1 cellular context compared by ENCODE assay signal in the genomic region with DNA sequence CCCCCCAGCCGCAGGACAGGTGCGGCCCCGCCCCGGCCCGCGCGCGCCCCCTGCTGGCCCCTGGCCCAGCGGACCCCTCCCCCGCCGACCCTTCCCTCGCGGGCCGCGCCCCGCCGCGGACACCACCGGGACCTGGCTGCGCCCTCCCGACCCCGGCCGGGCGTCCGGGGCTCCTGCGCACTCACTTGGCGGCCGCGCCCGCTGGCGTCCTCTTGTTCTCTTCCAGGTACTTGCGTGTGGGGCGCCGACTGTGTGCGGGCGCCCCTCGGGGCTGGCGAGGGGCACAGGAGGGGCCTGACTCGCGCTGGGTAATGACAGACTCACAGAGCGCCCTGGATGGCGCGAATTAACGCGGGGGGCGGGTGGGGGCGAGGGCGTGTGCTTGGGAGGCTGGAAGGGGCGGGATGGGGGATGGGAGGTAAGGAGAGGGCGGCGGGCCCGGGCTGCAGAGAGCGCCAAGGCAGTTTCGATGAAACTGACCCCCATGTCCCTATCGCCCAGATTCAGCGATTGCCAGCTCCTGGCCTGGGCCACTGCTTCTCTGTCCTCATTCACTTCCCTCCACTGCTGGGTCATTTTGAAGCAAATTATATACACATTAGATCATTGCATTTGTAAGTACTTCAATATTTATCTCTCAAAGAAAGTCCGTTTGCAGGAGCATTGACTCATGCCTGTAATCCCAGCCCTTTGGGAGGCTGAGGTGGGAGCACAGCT.
TF ChIP-seq lines count a peak whose summit lies in the region.

No MANE protein-coding gene starts in this region.

TF ChIP-seq in K562, 482 proteins besides CTCF, POLR2A, EP300 and RAD21 (continued from another document):
- TF ChIP-seq CTCFL (IDR thresholded peaks at IDR 0.05; ENCODE audit: borderline replicate concordance, insufficient read depth, low read depth, low read length, poor library complexity, severe bottlenecking): peak; percentile 52
- TF ChIP-seq, protein P1, sequence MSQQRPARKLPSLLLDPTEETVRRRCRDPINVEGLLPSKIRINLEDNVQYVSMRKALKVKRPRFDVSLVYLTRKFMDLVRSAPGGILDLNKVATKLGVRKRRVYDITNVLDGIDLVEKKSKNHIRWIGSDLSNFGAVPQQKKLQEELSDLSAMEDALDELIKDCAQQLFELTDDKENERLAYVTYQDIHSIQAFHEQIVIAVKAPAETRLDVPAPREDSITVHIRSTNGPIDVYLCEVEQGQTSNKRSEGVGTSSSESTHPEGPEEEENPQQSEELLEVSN (IDR thresholded peaks at IDR 0.05; ENCODE audit: borderline replicate concordance in 1 of 2, extremely low read depth in 1 of 2, insufficient read depth in 1 of 2, insufficient read length in 1 of 2, low read depth in 1 of 2, low read length in 1 of 2, poor library complexity in 1 of 2, severe bottlenecking in 1 of 2): peak in 1 of 2 experiments; percentile 46
- TF ChIP-seq TARDBP (IDR thresholded peaks at IDR 0.05): no peak
- TF ChIP-seq CREM (IDR thresholded peaks at IDR 0.05; ENCODE audit: low read depth): peak; percentile 78
- peak; percentile 63 for TF ChIP-seq ZFX (CRISPR knock-in tag; IDR thresholded peaks at IDR 0.05)
- no peak for TF ChIP-seq TAF9B (IDR thresholded peaks at IDR 0.05; ENCODE audit: partially characterized antibody)
- TF ChIP-seq NRF1 (conservative IDR thresholded peaks at IDR 0.05 in 1 of 2, IDR thresholded peaks at IDR 0.05 in 1 of 2): peak; percentile 25 to 47; a peak in 3 of 4 replicates
- TF ChIP-seq, protein P2, sequence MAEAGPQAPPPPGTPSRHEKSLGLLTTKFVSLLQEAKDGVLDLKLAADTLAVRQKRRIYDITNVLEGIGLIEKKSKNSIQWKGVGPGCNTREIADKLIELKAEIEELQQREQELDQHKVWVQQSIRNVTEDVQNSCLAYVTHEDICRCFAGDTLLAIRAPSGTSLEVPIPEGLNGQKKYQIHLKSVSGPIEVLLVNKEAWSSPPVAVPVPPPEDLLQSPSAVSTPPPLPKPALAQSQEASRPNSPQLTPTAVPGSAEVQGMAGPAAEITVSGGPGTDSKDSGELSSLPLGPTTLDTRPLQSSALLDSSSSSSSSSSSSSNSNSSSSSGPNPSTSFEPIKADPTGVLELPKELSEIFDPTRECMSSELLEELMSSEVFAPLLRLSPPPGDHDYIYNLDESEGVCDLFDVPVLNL (CRISPR knock-in tag; IDR thresholded peaks at IDR 0.05; ENCODE audit: low read depth): no peak
- no peak for TF ChIP-seq SRSF7 (optimal IDR thresholded peaks at IDR 0.05; ENCODE audit: low read depth, low read length)
- TF ChIP-seq KLF6 (CRISPR knock-in tag; IDR thresholded peaks at IDR 0.05; ENCODE audit: borderline replicate concordance): no peak
- TF ChIP-seq ELK3 (CRISPR knock-in tag; IDR thresholded peaks at IDR 0.05): no peak
- TF ChIP-seq SIN3B (IDR thresholded peaks at IDR 0.05; ENCODE audit: low read depth): peak; percentile 73
- no peak for TF ChIP-seq TCF7 (IDR thresholded peaks at IDR 0.05; ENCODE audit: borderline replicate concordance)
- TF ChIP-seq ZNF263 (CRISPR knock-in tag; IDR thresholded peaks at IDR 0.05; ENCODE audit: borderline replicate concordance): peak; percentile 87
- no peak for TF ChIP-seq TBL1XR1 (IDR thresholded peaks at IDR 0.05; ENCODE audit: low read length in 2 of 2)
- TF ChIP-seq VEZF1 (CRISPR knock-in tag; IDR thresholded peaks at IDR 0.05): peak; percentile 97
- TF ChIP-seq KLF10 (CRISPR knock-in tag; IDR thresholded peaks at IDR 0.05): no peak
- TF ChIP-seq DNMT1 (IDR thresholded peaks at IDR 0.05): no peak
- TF ChIP-seq, protein P3, sequence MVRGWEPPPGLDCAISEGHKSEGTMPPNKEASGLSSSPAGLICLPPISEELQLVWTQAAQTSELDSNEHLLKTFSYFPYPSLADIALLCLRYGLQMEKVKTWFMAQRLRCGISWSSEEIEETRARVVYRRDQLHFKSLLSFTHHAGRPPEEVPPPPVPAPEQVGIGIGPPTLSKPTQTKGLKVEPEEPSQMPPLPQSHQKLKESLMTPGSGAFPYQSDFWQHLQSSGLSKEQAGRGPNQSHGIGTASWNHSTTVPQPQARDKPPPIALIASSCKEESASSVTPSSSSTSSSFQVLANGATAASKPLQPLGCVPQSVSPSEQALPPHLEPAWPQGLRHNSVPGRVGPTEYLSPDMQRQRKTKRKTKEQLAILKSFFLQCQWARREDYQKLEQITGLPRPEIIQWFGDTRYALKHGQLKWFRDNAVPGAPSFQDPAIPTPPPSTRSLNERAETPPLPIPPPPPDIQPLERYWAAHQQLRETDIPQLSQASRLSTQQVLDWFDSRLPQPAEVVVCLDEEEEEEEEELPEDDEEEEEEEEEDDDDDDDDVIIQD (CRISPR knock-in tag; IDR thresholded peaks at IDR 0.05): no peak
